ENCODE assay signal across 16 cellular contexts in the genomic region with DNA sequence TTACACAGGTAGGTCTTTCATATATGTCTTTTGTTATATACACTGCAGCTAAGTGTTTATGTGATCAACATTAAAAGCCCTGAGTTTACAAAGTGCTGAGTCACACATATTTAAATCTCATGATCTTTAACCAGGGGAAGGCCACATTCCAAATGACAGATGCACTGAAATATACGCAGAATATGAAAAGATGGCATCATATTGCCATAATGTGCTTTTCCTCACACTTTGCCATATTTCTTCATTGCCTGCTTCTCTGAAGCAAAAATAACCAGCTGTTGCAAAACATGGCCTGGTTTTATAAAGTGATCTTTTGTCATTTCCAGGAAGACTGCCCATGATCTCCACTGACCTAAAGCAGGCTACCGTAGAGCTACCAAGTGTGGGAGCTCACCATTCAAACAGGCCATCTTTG.
DNase-seq lines count a peak whose midpoint lies in the region; TF ChIP-seq lines count a peak whose summit lies in the region.
"Had no signal": no experiment of that assay in that cellular context is flagged by ENCODE, and none has a peak within 500 bp of the region (broad histone marks: within the 10 kb centered on the region; RNA-seq: fewer than 3 reads in every experiment).

No MANE protein-coding gene starts in this region.

- H4K91ac ChIP-seq in H9 (ENCODE audit: insufficient read length, low read depth, low read length): no peak overlapping the region

- no peak overlapping the region for H3K4me2 ChIP-seq in KMS-11
- no peak overlapping the region for H3K4me2 ChIP-seq in H9 (ENCODE audit: insufficient read depth, insufficient read length, low read length)

- H3K4me1 Mint-ChIP-seq in H9: peaks cover 0 to 4% of the 10 kb centered on the region in 2 experiments; a peak in 2 of 4 replicates
- H3K4me1 Mint-ChIP-seq: activated CD4-positive, alpha-beta T cell treated with anti-CD3 and anti-CD28 coated beads, Interleukin-2, amount 10 ng/mL, durations not matched to agents 7 days and 5 days; stimulated activated effector memory CD8-positive, alpha-beta T cell treated with anti-CD3 and anti-CD28 coated beads, Interleukin-12 subunit alpha, Interleukin-12 subunit beta, amount 100 ng/mL, for 72 hours had no signal

- no peak overlapping the region for H4K8ac ChIP-seq in H9 (replicated peaks; ENCODE audit: insufficient read length, low read depth, low read length)

- DNase-seq in Caki2 (ENCODE audit: low read depth) (peak; percentile 26), choroid plexus epithelial cell (ENCODE audit: low read depth) (peak; percentile 81), midbrain (lab: John Stamatoyannopoulos, UW) (peak; percentile 35), H9 (no peak), Ammon's horn (ENCODE audit: low spot score) (no peak)
- no peak for DNase-seq in activated effector memory CD4-positive, alpha-beta T cell treated with anti-CD3 and anti-CD28 coated beads, Interleukin-2, amount 50 U/mL, for 16 hours
- no peak for DNase-seq in stimulated activated CD4-positive, alpha-beta T cell treated with anti-CD3 and anti-CD28 coated beads, Interleukin-4, amount 100 ng/mL, for 1 hour
- DNase-seq: activated CD4-positive, alpha-beta T cell treated with anti-CD3 and anti-CD28 coated beads, Interleukin-2, amount 10 ng/mL, durations not matched to agents 7 days and 5 days; activated naive CD4-positive, alpha-beta T cell; NCI-H146; NK-92 treated with Interleukin-12 subunit alpha and Interleukin-12 subunit beta, amount 100 ng/mL, for 24 hours; pancreas; stimulated activated CD4-positive, alpha-beta T cell treated with anti-CD3 and anti-CD28 coated beads, Interleukin-1b, Interleukin-23, amount 100 ng/mL, for 48 hours had no signal

- H2BK5ac ChIP-seq in H9 (ENCODE audit: insufficient read length, low read length): no peak overlapping the region

- H2AFZ ChIP-seq in KMS-11 (ENCODE audit: low read depth): 0 out of 2 replicates have a peak overlapping the region, but pooled peaks have one; percentile 16
- H2AFZ ChIP-seq in H9 (ENCODE audit: low read length): no peak overlapping the region

- no peak overlapping the region for H3K23ac ChIP-seq in H9 (ENCODE audit: insufficient read length, low read depth, low read length)

- WGBS in H9 (ENCODE audit: extremely low coverage, insufficient read length, low lambda C conversion rate): no CpG with 5 or more reads among the region's 2 CpGs

- no peak overlapping the region for H3K4me3 Mint-ChIP-seq in H9
- H3K4me3 Mint-ChIP-seq: activated CD4-positive, alpha-beta T cell treated with anti-CD3 and anti-CD28 coated beads, Interleukin-2, amount 10 ng/mL, durations not matched to agents 7 days and 5 days; stimulated activated effector memory CD8-positive, alpha-beta T cell treated with anti-CD3 and anti-CD28 coated beads, Interleukin-12 subunit alpha, Interleukin-12 subunit beta, amount 100 ng/mL, for 72 hours had no signal

- no peaks in the 10 kb centered on the region for H3K79me1 ChIP-seq in H9 (ENCODE audit: insufficient read depth, low read depth, low read length, poor library complexity, severe bottlenecking)

- H3K14ac ChIP-seq in H9 (ENCODE audit: insufficient read depth, low read length): no peak overlapping the region

- H4K20me1 ChIP-seq in KMS-11 (ENCODE audit: insufficient read depth) (peaks cover 4% of the 10 kb centered on the region; the same call in 1 of the 2 replicates), H9 (ENCODE audit: control insufficient read depth, insufficient read depth, insufficient read length) (no peaks in the 10 kb centered on the region)

- no peak overlapping the region for H3K9ac ChIP-seq in KMS-11
- no peak overlapping the region for H3K9ac ChIP-seq in H9 (ENCODE audit: extremely low read depth, insufficient read length, low read length)

- H3T11ph ChIP-seq in H9 (ENCODE audit: low read length): no peak overlapping the region

- no peak overlapping the region for H2AK5ac ChIP-seq in H9 (ENCODE audit: insufficient read length, low read length)

- no peak overlapping the region for H3K56ac ChIP-seq in H9 (ENCODE audit: insufficient read length, low read depth, low read length)

- H3K79me2 ChIP-seq in KMS-11 (ENCODE audit: insufficient read depth, low read depth): no peaks in the 10 kb centered on the region
- H3K79me2 ChIP-seq in H9 (ENCODE audit: insufficient read depth, low read length): no peaks in the 10 kb centered on the region

- H3K18ac ChIP-seq in H9 (ENCODE audit: insufficient read length, low read depth, low read length): no peak overlapping the region

- H3K36me3 ChIP-seq in KMS-11 (ENCODE audit: insufficient read depth): no peaks in the 10 kb centered on the region
- H3K36me3 ChIP-seq: pancreas had no signal

- no peaks in the 10 kb centered on the region for H3K27me3 Mint-ChIP-seq in H9 (ENCODE audit: low read depth)

- no peaks in the 10 kb centered on the region for H3K36me3 Mint-ChIP-seq in H9 (ENCODE audit: insufficient read depth in 1 of 3, low read depth in 3 of 3)
- H3K36me3 Mint-ChIP-seq: stimulated activated effector memory CD8-positive, alpha-beta T cell treated with anti-CD3 and anti-CD28 coated beads, Interleukin-12 subunit alpha, Interleukin-12 subunit beta, amount 100 ng/mL, for 72 hours had no signal

- H3K27ac ChIP-seq in KMS-11 (no peak overlapping the region), H9 (ENCODE audit: insufficient read length, low read depth, low read length) (no peak overlapping the region)
- H3K27ac ChIP-seq: C4-2B, pancreas had no signal

- no peaks in the 10 kb centered on the region for H3K9me3 Mint-ChIP-seq in H9
- H3K9me3 Mint-ChIP-seq: activated CD4-positive, alpha-beta T cell treated with anti-CD3 and anti-CD28 coated beads, Interleukin-2, amount 10 ng/mL, durations not matched to agents 7 days and 5 days; stimulated activated effector memory CD8-positive, alpha-beta T cell treated with anti-CD3 and anti-CD28 coated beads, Interleukin-12 subunit alpha, Interleukin-12 subunit beta, amount 100 ng/mL, for 72 hours had no signal

- no peaks in the 10 kb centered on the region for H3K23me2 ChIP-seq in H9 (ENCODE audit: insufficient read length, low read depth, low read length, poor library complexity, severe bottlenecking)

- no peak overlapping the region for H4K5ac ChIP-seq in H9 (ENCODE audit: insufficient read length, low read depth, low read length)

- H3K4me1 ChIP-seq in KMS-11 (ENCODE audit: low read depth, poor library complexity, severe bottlenecking): no peaks in the 10 kb centered on the region
- peaks cover 2% of the 10 kb centered on the region; the same call in 1 of the 2 replicates for H3K4me1 ChIP-seq in H9 (ENCODE audit: insufficient read depth, low read length)
- H3K4me1 ChIP-seq: pancreas had no signal

- H2BK15ac ChIP-seq in H9 (ENCODE audit: low read depth, low read length): no peak overlapping the region

- no peak overlapping the region; a peak in 1 of 7 replicates for H3K27ac Mint-ChIP-seq in H9
- H3K27ac Mint-ChIP-seq: activated CD4-positive, alpha-beta T cell treated with anti-CD3 and anti-CD28 coated beads, Interleukin-2, amount 10 ng/mL, durations not matched to agents 7 days and 5 days; stimulated activated effector memory CD8-positive, alpha-beta T cell treated with anti-CD3 and anti-CD28 coated beads, Interleukin-12 subunit alpha, Interleukin-12 subunit beta, amount 100 ng/mL, for 72 hours had no signal

- no peak overlapping the region for H2BK120ac ChIP-seq in H9 (ENCODE audit: low read depth, low read length, poor library complexity, severe bottlenecking)

- H3K9me3 ChIP-seq in H9 (ENCODE audit: control insufficient read depth, low read depth, low read length): no peaks in the 10 kb centered on the region
- H3K9me3 ChIP-seq: pancreas had no signal

- H2BK20ac ChIP-seq in H9 (ENCODE audit: low read depth, low read length, poor library complexity, severe bottlenecking): no peak overlapping the region

- TF ChIP-seq CTCF in KMS-11 (conservative IDR thresholded peaks at IDR 0.05; ENCODE audit: low read depth, low read length) (no peak), choroid plexus epithelial cell (conservative IDR thresholded peaks at IDR 0.05; ENCODE audit: low read depth, low read length) (no peak), H9 (conservative IDR thresholded peaks at IDR 0.05) (no peak)

- H3K27me3 ChIP-seq in KMS-11 (ENCODE audit: insufficient read depth, low read depth): no peaks in the 10 kb centered on the region
- H3K27me3 ChIP-seq in H9 (ENCODE audit: insufficient read depth, low read length): no peaks in the 10 kb centered on the region
- H3K27me3 ChIP-seq: pancreas had no signal

- in situ Hi-C loops in Caki2 (cut with HindIII; ENCODE audit: low pct_unique_long_range_greater_than_20kb, low sequenced_read_pairs): no loop called here

- no peak overlapping the region for H2BK12ac ChIP-seq in H9 (ENCODE audit: insufficient read length, low read depth, low read length)

- no peak overlapping the region for H3K4ac ChIP-seq in H9 (ENCODE audit: low read depth, low read length)

- H3K4me3 ChIP-seq in KMS-11 (IDR thresholded peaks at IDR 0.05; ENCODE audit: insufficient read depth, low read depth, low read length): no peak overlapping the region
- no peak overlapping the region for H3K4me3 ChIP-seq in choroid plexus epithelial cell (ENCODE audit: low read depth, low read length)
- H3K4me3 ChIP-seq: pancreas had no signal

Comparison
In these comparisons a context has a peak if more than half of its experiments do, and no peak if none do; other contexts are left out.
1. DNase-seq: peak in Caki2 (single experiment), choroid plexus epithelial cell (single experiment) and midbrain (single experiment); none in H9 (single experiment), activated effector memory CD4-positive, alpha-beta T cell treated with anti-CD3 and anti-CD28 coated beads, Interleukin-2, amount 50 U/mL, for 16 hours (single experiment), Ammon's horn (single experiment) and stimulated activated CD4-positive, alpha-beta T cell treated with anti-CD3 and anti-CD28 coated beads, Interleukin-4, amount 100 ng/mL, for 1 hour (single experiment).